Comparison of ENCODE assay signal across 8 cellular contexts in the genomic region with DNA sequence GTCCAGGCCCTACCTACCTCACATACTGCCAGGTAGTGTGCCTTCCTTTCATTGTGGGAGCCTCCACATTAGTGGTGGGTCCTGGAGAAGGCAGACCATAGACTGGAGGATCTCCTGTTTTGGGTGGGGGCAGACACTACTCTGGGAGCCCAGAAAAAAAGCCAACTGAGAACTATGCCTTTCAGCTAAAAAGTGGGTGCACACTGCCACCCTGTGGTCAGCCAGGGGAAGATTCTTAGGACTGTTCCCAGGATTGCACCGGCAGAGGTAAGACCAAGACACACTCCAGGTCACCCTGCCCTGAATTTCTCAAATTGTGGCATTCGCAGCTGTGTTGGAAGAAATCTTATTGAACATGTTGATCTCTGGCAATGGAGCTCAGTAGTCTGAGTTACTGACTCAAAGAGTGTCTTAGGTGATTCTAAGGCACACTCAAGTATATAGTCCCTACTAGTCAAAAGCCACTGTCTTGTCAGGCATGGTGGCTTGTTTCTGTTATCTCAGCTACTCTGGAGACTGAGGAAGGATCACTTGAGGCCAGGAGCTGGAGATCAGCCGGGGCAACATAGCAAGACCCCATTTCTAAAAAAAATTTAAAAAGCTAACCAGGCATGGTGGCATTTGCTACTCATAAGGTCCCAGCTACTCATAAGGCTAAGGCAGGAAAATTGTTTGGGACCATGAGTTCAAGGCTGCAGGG. TPM values are rescaled to one million over a fixed set of nuclear protein-coding genes. Genes with fewer than 3 reads are reported as not detected.
DNase-seq lines count a peak whose midpoint lies in the region; ATAC-seq and TF ChIP-seq lines count a peak whose summit lies in the region.

No MANE protein-coding gene starts in this region.

- H3K36me3 ChIP-seq in SJCRH30, result peaks cover 4% of the 10 kb centered on the region; the same call in 1 of the 2 replicates

- peaks cover 14% of the 10 kb centered on the region for H3K27me3 ChIP-seq in SJCRH30

- H3K27ac ChIP-seq in SJCRH30, result no peak overlapping the region

- no peak for ATAC-seq in GM18505 (IDR thresholded peaks at IDR 0.05; ENCODE audit: unreplicated experiment)

- H3K4me1 ChIP-seq in SJCRH30, result no peaks in the 10 kb centered on the region

- TF ChIP-seq POLR2A in GM18505 (IDR thresholded peaks at IDR 0.05; ENCODE audit: borderline replicate concordance, extremely low read depth, insufficient read depth, insufficient read length), result no peak

- H3K9me3 ChIP-seq in SJCRH30 (replicated peaks), result no peaks in the 10 kb centered on the region

- peak; percentile 8 for DNase-seq in NCI-H187 treated with DMSO at 0.1 percent for 48 hours (lab: John Stamatoyannopoulos, UW)
- no peak for DNase-seq in NCI-H187 (lab: John Stamatoyannopoulos, UW)
- DNase-seq in LHCN-M2 (ENCODE audit: low read depth), result peak; percentile 48
- DNase-seq in SJCRH30, result peak; percentile 58 to 78
- peak; percentile 74 for DNase-seq in activated naive CD4-positive, alpha-beta T cell treated with Interleukin-2 at 50 U/mL for 16 hours
- peak; percentile 69 for DNase-seq in glomerular visceral epithelial cell (ENCODE audit: extremely low spot score)
- peak; percentile 72 for DNase-seq in pons (ENCODE audit: low spot score)

- no peak overlapping the region for H3K4me3 ChIP-seq in SJCRH30

RNA-seq across cellular contexts. Expression of gene SIGMAR1, which starts 3.6 kb away (rescaled TPM):
- 222 and 273 TPM in 2 replicates for total RNA-seq in LHCN-M2 (2014; rRNA removed)
- polyA plus RNA-seq in LHCN-M2 (2012), result 123 TPM
- 77.1 and 85.3 TPM in 2 replicates for total RNA-seq in SJCRH30 (2014; rRNA removed; shearing (Covaris generic))

RNA-seq across cellular contexts. Expression of gene ARID3C, which starts 5.1 kb away (rescaled TPM):
- 0.34 and 0.45 TPM in 2 replicates for total RNA-seq in LHCN-M2 (2014; rRNA removed)
- 0.04 TPM for polyA plus RNA-seq in LHCN-M2 (2012)
- total RNA-seq in SJCRH30 (2014; rRNA removed; shearing (Covaris generic)), result 0.13 TPM in 1 of 2 replicates, not detected in the other

RNA-seq across cellular contexts. Expression of gene GALT, which starts 12.5 kb away (rescaled TPM):
- total RNA-seq in LHCN-M2 (2014; rRNA removed), result 27.7 and 29.6 TPM in 2 replicates
- polyA plus RNA-seq in LHCN-M2 (2012), result 25.9 TPM
- total RNA-seq in SJCRH30 (2014; rRNA removed; shearing (Covaris generic)), result 16.4 and 18.9 TPM in 2 replicates

RNA-seq across cellular contexts. Expression of gene DCTN3, which starts 13.7 kb away (rescaled TPM):
- total RNA-seq in LHCN-M2 (2014; rRNA removed), result 63.4 and 105 TPM in 2 replicates
- polyA plus RNA-seq in LHCN-M2 (2012), result 199 TPM
- 58.2 and 63.6 TPM in 2 replicates for total RNA-seq in SJCRH30 (2014; rRNA removed; shearing (Covaris generic))

RNA-seq across cellular contexts. Expression of gene IL11RA, which starts 18.0 kb away (rescaled TPM):
- total RNA-seq in LHCN-M2 (2014; rRNA removed), result 15.7 and 19.9 TPM in 2 replicates
- 16.4 TPM for polyA plus RNA-seq in LHCN-M2 (2012)
- total RNA-seq in SJCRH30 (2014; rRNA removed; shearing (Covaris generic)), result 3.2 TPM in 2 replicates

Comparison
In these comparisons a context has a peak if more than half of its experiments do, and no peak if none do; other contexts are left out.
1. DNase-seq: peak in NCI-H187 treated with DMSO at 0.1 percent for 48 hours (single experiment), LHCN-M2 (single experiment), SJCRH30 (2 of 2), activated naive CD4-positive, alpha-beta T cell treated with Interleukin-2 at 50 U/mL for 16 hours (single experiment), glomerular visceral epithelial cell (single experiment) and pons (single experiment); none in NCI-H187 (0 of 2).